ENCODE assay signal across 11 cellular contexts in the genomic region with DNA sequence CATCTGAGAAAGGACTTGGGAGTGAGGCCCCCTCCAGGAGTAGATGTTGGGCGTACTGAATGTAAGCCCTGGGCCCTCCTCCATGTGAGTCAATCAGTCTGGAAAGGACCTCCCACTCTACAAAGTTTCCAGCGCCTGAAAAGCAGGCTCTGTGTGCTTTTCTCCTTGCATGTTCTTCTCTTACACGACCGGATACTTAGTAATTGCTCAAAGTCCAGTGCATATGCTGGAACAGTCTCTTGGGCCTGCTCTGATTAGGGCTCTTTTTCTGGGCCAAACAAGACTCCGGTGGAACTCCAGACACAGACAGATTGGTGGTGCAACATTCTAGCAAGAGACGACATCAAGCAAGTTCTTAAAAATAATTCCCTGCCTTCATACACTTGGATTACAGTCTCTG.
"Had no signal": no experiment of that assay in that cellular context is flagged by ENCODE, and none has a peak within 500 bp of the region (broad histone marks: within the 10 kb centered on the region; RNA-seq: fewer than 3 reads in every experiment).

No MANE protein-coding gene starts in this region.

- H3K4me3 ChIP-seq: GM23248, GM23338, HAP-1 had no signal

- H3K4me2 ChIP-seq: GM23338 had no signal

- H3K9me3 ChIP-seq: HAP-1 had no signal

- H3K36me3 ChIP-seq: HAP-1 had no signal

- FAIRE-seq: H1, H54 had no signal

- H3K9ac ChIP-seq: GM23248 had no signal

- H2AFZ ChIP-seq: GM23248, GM23338 had no signal

- ATAC-seq: GM23338, HCT116 had no signal

- H3K27ac ChIP-seq: GM23248 had no signal

- H3K4me1 ChIP-seq: HAP-1 had no signal

- DNase-seq: GM23248, GOT3, H7, H9, HCEC 1CT, HFFc6 had no signal
